Comparison of ENCODE assay signal across 8 cellular contexts in genomic region chr6:24274441-24275083, GRCh38.
DNase-seq lines count a peak whose midpoint lies in the region; ATAC-seq, FAIRE-seq and TF ChIP-seq lines count a peak whose summit lies in the region.

No MANE protein-coding gene starts in this region.

- H3K4me1 ChIP-seq in right lobe of liver, result no peaks in the 10 kb centered on the region

- H3K36me3 ChIP-seq in right lobe of liver, result no peaks in the 10 kb centered on the region

- peak; percentile 23 to 56 (median 55) for TF ChIP-seq CTCF in right lobe of liver (IDR thresholded peaks at IDR 0.05)

- no peak for ATAC-seq in right lobe of liver

- H3K27me3 ChIP-seq in right lobe of liver, result no peaks in the 10 kb centered on the region

- no peak overlapping the region for H3K27ac ChIP-seq in right lobe of liver

- H3K4me3 ChIP-seq in right lobe of liver, result no peak overlapping the region

- DNase-seq in DMS 273 treated with DMSO at 0.1 percent for 48 hours (lab: John Stamatoyannopoulos, UW) (peak; percentile 5), Kasumi-1 (lab: John Stamatoyannopoulos, UW) (peak; percentile 9 to 51), right lobe of liver (no peak), OCI-M2 (lab: John Stamatoyannopoulos, UW; ENCODE audit: unreplicated experiment) (no peak), iPS-NIHi11 (ENCODE audit: low spot score) (no peak), T-helper 1 cell (no peak), pons (ENCODE audit: low spot score) (no peak)

- WGBS in right lobe of liver (ENCODE audit: insufficient coverage, low coverage, low lambda C conversion rate, missing lambda C conversion rate), result 10% methylated on average over 1 of the region's 1 CpG

- peak; percentile 92 for FAIRE-seq in TTC549 (lab: Jason Lieb, UNC)

- TF ChIP-seq POLR2A in right lobe of liver (IDR thresholded peaks at IDR 0.05), result no peak

- intact Hi-C loops in right lobe of liver (cut with DNase I), result no loop called here

- H3K9me3 ChIP-seq in right lobe of liver, result no peaks in the 10 kb centered on the region

Comparison
In these comparisons a context has a peak if more than half of its experiments do, and no peak if none do; other contexts are left out.
1. DNase-seq: peak in DMS 273 treated with DMSO at 0.1 percent for 48 hours (single experiment) and Kasumi-1 (2 of 2); none in right lobe of liver (0 of 3), OCI-M2 (single experiment), iPS-NIHi11 (single experiment), T-helper 1 cell (0 of 5) and pons (single experiment).